21 cellular contexts compared by ENCODE assay signal in the genomic region with DNA sequence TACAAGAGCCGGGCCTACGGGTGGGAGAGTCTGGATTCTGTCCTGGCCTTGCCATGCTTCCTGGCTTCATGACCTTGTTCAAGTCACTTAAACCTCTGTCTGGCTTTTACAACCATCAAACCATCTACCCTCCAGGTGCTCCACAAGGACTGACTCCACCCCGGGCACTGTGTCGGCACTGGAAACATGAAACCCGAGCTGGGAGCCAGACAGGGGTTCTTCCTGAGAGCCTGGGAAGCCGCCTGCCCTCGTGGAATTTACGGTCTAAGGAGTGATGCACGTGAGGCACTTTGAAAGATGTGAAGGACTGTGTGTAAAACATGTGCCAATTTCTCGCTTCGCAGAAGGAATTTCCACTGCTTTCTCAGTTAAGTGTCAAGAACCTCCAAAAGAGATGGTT. TPM values are rescaled to one million over a fixed set of nuclear protein-coding genes. Genes with fewer than 3 reads are reported as not detected.
DNase-seq lines count a peak whose midpoint lies in the region; ATAC-seq and TF ChIP-seq lines count a peak whose summit lies in the region.
"Had no signal": no experiment of that assay in that cellular context is flagged by ENCODE, and none has a peak within 500 bp of the region (broad histone marks: within the 10 kb centered on the region; RNA-seq: fewer than 3 reads in every experiment).

No MANE protein-coding gene starts in this region.

- no peaks in the 10 kb centered on the region for H3K27me3 ChIP-seq in GM23338 (ENCODE audit: insufficient read depth)
- H3K27me3 ChIP-seq in MG63, result no peaks in the 10 kb centered on the region
- no peaks in the 10 kb centered on the region for H3K27me3 ChIP-seq in smooth muscle cell (ENCODE audit: low read depth)
- H3K27me3 ChIP-seq: BLaER1 treated with 17β-estradiol and CSF1 and Interleukin-3, amounts not matched to agents 10 nM and 100 nM; right lobe of liver had no signal

- WGBS in smooth muscle cell (ENCODE audit: low lambda C conversion rate), result 61% methylated on average over 11 of the region's 11 CpGs

- peaks cover 13% of the 10 kb centered on the region; the same call in 1 of the 2 replicates for H3K4me1 ChIP-seq in GM23338 (ENCODE audit: insufficient read depth)
- H3K4me1 ChIP-seq in smooth muscle cell (ENCODE audit: low read depth), result peaks cover 1% of the 10 kb centered on the region
- H3K4me1 ChIP-seq: HAP-1, right lobe of liver had no signal

- no peaks in the 10 kb centered on the region for H3K9me2 ChIP-seq in GM23338 (ENCODE audit: insufficient read depth)

- no peaks in the 10 kb centered on the region for H3K36me3 ChIP-seq in GM23338 (ENCODE audit: insufficient read depth)
- no peaks in the 10 kb centered on the region for H3K36me3 ChIP-seq in MG63
- H3K36me3 ChIP-seq in smooth muscle cell (ENCODE audit: low read depth), result no peaks in the 10 kb centered on the region
- H3K36me3 ChIP-seq: BLaER1 treated with 17β-estradiol and CSF1 and Interleukin-3, amounts not matched to agents 10 nM and 100 nM; HAP-1; right lobe of liver had no signal

- no peaks in the 10 kb centered on the region for H3F3A ChIP-seq in GM23338 (replicated peaks; ENCODE audit: low read depth)
- H3F3A ChIP-seq in smooth muscle cell (ENCODE audit: low read depth), result no peaks in the 10 kb centered on the region

- no peaks in the 10 kb centered on the region for H3K36me3 Mint-ChIP-seq in GM23338 (ENCODE audit: low read depth)

- H3K79me2 ChIP-seq in GM23338 (replicated peaks; ENCODE audit: insufficient read depth) (no peaks in the 10 kb centered on the region), smooth muscle cell (ENCODE audit: low read depth) (no peaks in the 10 kb centered on the region)

- ATAC-seq in GM23338 (peak; percentile 57), GM18502 (IDR thresholded peaks at IDR 0.05; ENCODE audit: poor library complexity, unreplicated experiment) (no peak), HG02840 (IDR thresholded peaks at IDR 0.05; ENCODE audit: low FRiP score, unreplicated experiment) (no peak)
- ATAC-seq: right lobe of liver had no signal

- H4K20me1 ChIP-seq in GM23338 (replicated peaks; ENCODE audit: insufficient read depth) (no peaks in the 10 kb centered on the region), smooth muscle cell (ENCODE audit: low read depth) (no peaks in the 10 kb centered on the region)

- H3K9ac ChIP-seq in smooth muscle cell (ENCODE audit: low read depth), result no peak overlapping the region
- H3K9ac ChIP-seq: BLaER1 treated with 17β-estradiol and CSF1 and Interleukin-3, amounts not matched to agents 10 nM and 100 nM had no signal

- H3K4me2 ChIP-seq in GM23338 (0 out of 2 replicates have a peak overlapping the region, but pooled peaks have one; percentile 2), smooth muscle cell (no peak overlapping the region)
- H3K4me2 ChIP-seq: BLaER1 treated with 17β-estradiol and CSF1 and Interleukin-3, amounts not matched to agents 10 nM and 100 nM had no signal

- H3K27ac ChIP-seq in GM23338 (ENCODE audit: low read depth) (no peak overlapping the region), smooth muscle cell (ENCODE audit: low read depth) (no peak overlapping the region)
- H3K27ac ChIP-seq: BLaER1 treated with 17β-estradiol and CSF1 and Interleukin-3, amounts not matched to agents 10 nM and 100 nM; right lobe of liver had no signal

- no peaks in the 10 kb centered on the region; the same call in 2 of the 3 replicates for H3K9me3 Mint-ChIP-seq in GM23338
- H3K9me3 Mint-ChIP-seq: dendritic cell treated with granulocyte-macrophage colony-stimulating factor and Interleukin-4, amounts not matched to agents 40 ng/mL and 50 ng/mL, for 4 days; T-helper 1 cell treated with Interleukin-12 subunit alpha and Interleukin-12 subunit beta and Interleukin-4 antibody, amounts not matched to agents 30 μg/mL and 1 μg/mL, for 36 hours had no signal

- H2AFZ ChIP-seq in GM23338, result no peak overlapping the region
- H2AFZ ChIP-seq in smooth muscle cell (ENCODE audit: low read depth), result no peak overlapping the region

- peaks cover 14% of the 10 kb centered on the region for H3K4me1 Mint-ChIP-seq in GM23338

- no peak overlapping the region for H3K27ac Mint-ChIP-seq in GM23338
- H3K27ac Mint-ChIP-seq: dendritic cell treated with granulocyte-macrophage colony-stimulating factor and Interleukin-4, amounts not matched to agents 40 ng/mL and 50 ng/mL, for 4 days; T-helper 1 cell treated with Interleukin-12 subunit alpha and Interleukin-12 subunit beta and Interleukin-4 antibody, amounts not matched to agents 30 μg/mL and 1 μg/mL, for 36 hours had no signal

- peak; percentile 71 for DNase-seq in GM23338 (ENCODE audit: low spot score)
- DNase-seq in NCI-H146 (lab: John Stamatoyannopoulos, UW), result peak; percentile 37
- peak; percentile 70 for DNase-seq in NCI-H748 (lab: John Stamatoyannopoulos, UW; ENCODE audit: unreplicated experiment)
- DNase-seq in myocyte (ENCODE audit: low read depth), result peak; percentile 37
- DNase-seq in MG63, result no peak
- DNase-seq in smooth muscle cell (lab: John Stamatoyannopoulos, UW; ENCODE audit: unreplicated experiment), result no peak
- DNase-seq: activated CD8-positive, alpha-beta memory T cell treated with anti-CD3 and anti-CD28 coated beads, Interleukin-2, amount 50 U/mL, for 4 hours; activated naive CD4-positive, alpha-beta T cell; erythroblast; glutamatergic neuron; NCI-H1105 treated with DMSO at 0.1 percent for 48 hours; occipital lobe; right lobe of liver; RPMI8226; stimulated activated CD4-positive, alpha-beta T cell treated with anti-CD3 and anti-CD28 coated beads, Interleukin-4, amount 100 ng/mL, for 24 hours had no signal

- no peak overlapping the region for H3K4me3 Mint-ChIP-seq in GM23338
- H3K4me3 Mint-ChIP-seq: dendritic cell treated with granulocyte-macrophage colony-stimulating factor and Interleukin-4, amounts not matched to agents 40 ng/mL and 50 ng/mL, for 4 days; T-helper 1 cell treated with Interleukin-12 subunit alpha and Interleukin-12 subunit beta and Interleukin-4 antibody, amounts not matched to agents 30 μg/mL and 1 μg/mL, for 36 hours had no signal

- H3K4me3 ChIP-seq in GM23338 (no peak overlapping the region), MG63 (no peak overlapping the region), smooth muscle cell (no peak overlapping the region)
- H3K4me3 ChIP-seq: BLaER1 treated with 17β-estradiol and CSF1 and Interleukin-3, amounts not matched to agents 10 nM and 100 nM; HAP-1; right lobe of liver had no signal

- peaks cover 16% of the 10 kb centered on the region for H3K27me3 Mint-ChIP-seq in GM23338 (ENCODE audit: insufficient read depth, low read depth, poor library complexity)

- TF ChIP-seq CTCF in GM23338 (conservative IDR thresholded peaks at IDR 0.05; ENCODE audit: low read depth in 2 of 2), result no peak
- no peak for TF ChIP-seq CTCF in smooth muscle cell (IDR thresholded peaks at IDR 0.05; ENCODE audit: borderline replicate concordance, insufficient read depth, poor library complexity, severe bottlenecking)

- H3K9me3 ChIP-seq in MG63, result no peaks in the 10 kb centered on the region
- H3K9me3 ChIP-seq in smooth muscle cell (replicated peaks; ENCODE audit: low read depth), result no peaks in the 10 kb centered on the region
- H3K9me3 ChIP-seq: BLaER1 treated with 17β-estradiol and CSF1 and Interleukin-3, amounts not matched to agents 10 nM and 100 nM; HAP-1; right lobe of liver had no signal

TF ChIP-seq in GM23338, 12 proteins besides CTCF, POLR2A, EP300 and RAD21 (continues in another document):
- TF ChIP-seq ZNF114 (CRISPR knock-in tag; IDR thresholded peaks at IDR 0.05), result no peak
- TF ChIP-seq EZH2phosphoT487 (IDR thresholded peaks at IDR 0.05; ENCODE audit: unreplicated experiment), result no peak
- no peak for TF ChIP-seq ZNF331 (CRISPR knock-in tag; IDR thresholded peaks at IDR 0.05; ENCODE audit: low read depth)
- TF ChIP-seq REST (IDR thresholded peaks at IDR 0.05; ENCODE audit: unreplicated experiment), result no peak
- TF ChIP-seq POLR2AphosphoS5 (IDR thresholded peaks at IDR 0.05; ENCODE audit: low read depth), result no peak

RNA-seq across cellular contexts. Expression of gene CDK5R1, which starts 11.6 kb away (rescaled TPM):
- 8.7 and 11.6 TPM in 2 replicates for total RNA-seq in GM23338 (2014; rRNA removed; shearing (Covaris generic))
- polyA plus RNA-seq in GM23338 (2016; fragmentation: Nextera tagmentation; extraction: Ambion mirVana) (4.0 and 4.1 TPM in 2 replicates), smooth muscle cell (2.3 and 3.1 TPM in 2 replicates)
- total RNA-seq in myocyte (25.8 and 39.6 TPM in 2 replicates), smooth muscle cell (2.0 and 3.1 TPM in 2 replicates)
- 13.4 TPM for polyA plus RNA-seq in myocyte (2012)
- total RNA-seq in MG63 (2014; rRNA removed; shearing (Covaris generic); ENCODE audit: low replicate concordance), result 0.49 and 0.72 TPM in 2 replicates

RNA-seq across cellular contexts. Expression of gene PSMD11, which starts 54.1 kb away (rescaled TPM):
- 132 and 180 TPM in 2 replicates for total RNA-seq in GM23338 (2014; rRNA removed; shearing (Covaris generic))
- polyA plus RNA-seq in GM23338 (2016; fragmentation: Nextera tagmentation; extraction: Ambion mirVana) (360 and 369 TPM in 2 replicates), smooth muscle cell (150 and 184 TPM in 2 replicates)
- total RNA-seq in myocyte (93.7 and 95.0 TPM in 2 replicates), smooth muscle cell (46.9 and 70.0 TPM in 2 replicates)
- polyA plus RNA-seq in myocyte (2012), result 108 TPM
- 70.7 and 110 TPM in 2 replicates for total RNA-seq in MG63 (2014; rRNA removed; shearing (Covaris generic); ENCODE audit: low replicate concordance)

Comparison
In these comparisons a context has a peak if more than half of its experiments do, and no peak if none do; other contexts are left out.
1. DNase-seq: peak in GM23338 (single experiment), NCI-H146 (single experiment), NCI-H748 (single experiment) and myocyte (single experiment); none in MG63 (single experiment) and smooth muscle cell (single experiment).